In the genomic region with DNA sequence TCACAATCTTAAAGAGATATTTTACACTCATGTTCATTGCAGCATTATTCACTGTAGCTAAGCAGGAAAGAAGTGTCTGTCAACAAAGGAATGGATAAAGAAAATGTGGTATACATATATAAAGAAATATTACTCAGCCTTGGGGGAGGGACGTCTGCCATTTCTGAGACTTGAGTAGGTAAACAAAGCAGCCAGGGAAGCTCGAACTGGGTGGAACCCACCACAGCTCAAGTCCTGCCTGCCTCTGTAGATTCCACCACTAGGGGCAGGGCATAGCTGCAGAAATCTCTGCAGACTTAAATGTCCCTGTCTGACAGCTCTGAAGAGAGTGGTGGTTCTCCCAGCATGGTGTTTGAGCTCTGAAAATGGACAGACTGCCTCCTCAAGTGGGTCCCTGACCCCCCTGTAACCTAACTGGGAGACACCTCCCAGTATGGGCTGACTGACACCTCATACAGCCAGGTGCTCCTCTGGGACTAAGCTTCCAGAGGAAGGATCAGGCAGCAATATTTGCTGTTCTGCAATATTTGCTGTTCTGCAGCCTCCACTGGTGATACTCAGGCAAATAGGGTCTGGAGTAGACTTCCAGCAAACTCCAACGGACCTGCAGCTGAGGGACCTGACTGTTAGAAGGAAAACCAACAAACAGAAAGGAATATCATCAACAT, we compare ENCODE assay signal across 8 cellular contexts.
A peak's percentile ranks its signal among the peaks of the same experiment; 100 is the strongest.
DNase-seq lines count a peak whose midpoint lies in the region; ATAC-seq, FAIRE-seq and TF ChIP-seq lines count a peak whose summit lies in the region.
"Not testable (repeated sequence)": the region's sequence is repeated elsewhere in the genome, so short reads cannot be mapped to it uniquely, and the experiment has no call there.

No MANE protein-coding gene starts in this region.

- FAIRE-seq in pancreas (lab: Jason Lieb, UNC) = not testable (repeated sequence)

- H3K36me3 ChIP-seq in KMS-11 (ENCODE audit: insufficient read depth); OCI-LY7 (ENCODE audit: insufficient read depth, low read length); adipocyte (ENCODE audit: control insufficient read depth, insufficient read depth, low read length, severe bottlenecking); pancreas: not testable (repeated sequence)

- intact Hi-C loops in OCI-LY7 (cut with micrococcal nuclease; ENCODE audit: unreplicated experiment); pancreas (cut with DNase I): not testable (repeated sequence)

- WGBS in pancreas, 2 donors = 6 to 11% methylated on average over 3 of the region's 3 CpGs

- H2AFZ ChIP-seq in KMS-11 (ENCODE audit: low read depth); OCI-LY7 (ENCODE audit: low read length): not testable (repeated sequence)

- TF ChIP-seq CTCF in GM10248 (IDR thresholded peaks at IDR 0.05; ENCODE audit: control extremely low read depth, extremely low read depth, low read depth, missing control alignments) (peak; percentile 38), KMS-11 (conservative IDR thresholded peaks at IDR 0.05; ENCODE audit: low read depth, low read length) (peak; percentile 47; the same call in 1 of the 2 replicates), OCI-LY7 (conservative IDR thresholded peaks at IDR 0.05; ENCODE audit: low read length) (peak; percentile 69), pancreas (IDR thresholded peaks at IDR 0.05) (peak in 3 of 4 donors; percentile 30 to 36 (median 34))

- DNase-seq in A172 (ENCODE audit: low spot score) = peak; percentile 36
- DNase-seq in GM10248 (ENCODE audit: extremely low spot score); pancreas: not testable (repeated sequence)
- peak; percentile 11 for DNase-seq in OCI-LY7 (ENCODE audit: low spot score)
- DNase-seq in adipocyte (ENCODE audit: low read depth) = peak; percentile 58
- peak; percentile 37 to 62 for DNase-seq in erythroblast (lab: John Stamatoyannopoulos, UW)
- peak; percentile 54 for DNase-seq in iris pigment epithelial cell (ENCODE audit: low read depth)

- not testable (repeated sequence) for H3K79me2 ChIP-seq in KMS-11 (ENCODE audit: insufficient read depth, low read depth); OCI-LY7 (ENCODE audit: insufficient read depth, low read depth, low read length)

- H3K27me3 ChIP-seq in KMS-11 (ENCODE audit: insufficient read depth, low read depth); adipocyte (replicated peaks; ENCODE audit: control insufficient read depth, insufficient read depth, low read length); pancreas: not testable (repeated sequence)

- CTCF ChIA-PET in GM10248 (lab: Yijun Ruan, JAX) = interaction anchor here (0.6 to 1.7 kb wide), 8 partner anchors 9 to 383 kb away, joined by 3 to 13 read pairs (median 4); no protein-coding TSS in a partner anchor
- CTCF ChIA-PET in OCI-LY7 (lab: Charles Lee; ENCODE audit: unreplicated experiment) = not testable (repeated sequence)

- not testable (repeated sequence) for H3K4me2 ChIP-seq in KMS-11; OCI-LY7 (ENCODE audit: low read length)

- BruUV-seq in OCI-LY7 (replicated peaks; lab: Mats Ljungman, UMichigan) = not testable (repeated sequence)

- POLR2A ChIA-PET in GM10248 (lab: Yijun Ruan, JAX); OCI-LY7 (lab: Charles Lee): not testable (repeated sequence)

- not testable (repeated sequence) for H3K4me3 ChIP-seq in KMS-11 (IDR thresholded peaks at IDR 0.05; ENCODE audit: insufficient read depth, low read depth, low read length); OCI-LY7 (ENCODE audit: low read depth, low read length, poor library complexity, severe bottlenecking); adipocyte (ENCODE audit: low read length); pancreas

- H3K9me2 ChIP-seq in OCI-LY7 (ENCODE audit: insufficient read depth, low read length) = not testable (repeated sequence)

- not testable (repeated sequence) for TF ChIP-seq POLR2A in erythroblast (IDR thresholded peaks at IDR 0.05; ENCODE audit: low read length)

- H4K20me1 ChIP-seq in KMS-11 (ENCODE audit: insufficient read depth); OCI-LY7 (ENCODE audit: insufficient read depth, low read length): not testable (repeated sequence)

- not testable (repeated sequence) for H3K4me1 ChIP-seq in KMS-11 (ENCODE audit: low read depth, poor library complexity, severe bottlenecking); OCI-LY7 (ENCODE audit: insufficient read depth, low read length, poor library complexity, severe bottlenecking); adipocyte (ENCODE audit: control insufficient read depth, insufficient read depth, low read length); pancreas

- peak in 1 of 4 donors; percentile 42 for ATAC-seq in pancreas

- H3K9ac ChIP-seq in KMS-11; adipocyte (ENCODE audit: low read length): not testable (repeated sequence)

- not testable (repeated sequence) for H3K27ac ChIP-seq in KMS-11; OCI-LY7 (ENCODE audit: low read depth, low read length, poor library complexity, severe bottlenecking); pancreas

- H3K9me3 ChIP-seq in OCI-LY7 (ENCODE audit: low read length); pancreas: not testable (repeated sequence)
- H3K9me3 ChIP-seq in adipocyte (ENCODE audit: control insufficient read depth, low read length) = peaks cover 18% of the 10 kb centered on the region
